In the genomic region with DNA sequence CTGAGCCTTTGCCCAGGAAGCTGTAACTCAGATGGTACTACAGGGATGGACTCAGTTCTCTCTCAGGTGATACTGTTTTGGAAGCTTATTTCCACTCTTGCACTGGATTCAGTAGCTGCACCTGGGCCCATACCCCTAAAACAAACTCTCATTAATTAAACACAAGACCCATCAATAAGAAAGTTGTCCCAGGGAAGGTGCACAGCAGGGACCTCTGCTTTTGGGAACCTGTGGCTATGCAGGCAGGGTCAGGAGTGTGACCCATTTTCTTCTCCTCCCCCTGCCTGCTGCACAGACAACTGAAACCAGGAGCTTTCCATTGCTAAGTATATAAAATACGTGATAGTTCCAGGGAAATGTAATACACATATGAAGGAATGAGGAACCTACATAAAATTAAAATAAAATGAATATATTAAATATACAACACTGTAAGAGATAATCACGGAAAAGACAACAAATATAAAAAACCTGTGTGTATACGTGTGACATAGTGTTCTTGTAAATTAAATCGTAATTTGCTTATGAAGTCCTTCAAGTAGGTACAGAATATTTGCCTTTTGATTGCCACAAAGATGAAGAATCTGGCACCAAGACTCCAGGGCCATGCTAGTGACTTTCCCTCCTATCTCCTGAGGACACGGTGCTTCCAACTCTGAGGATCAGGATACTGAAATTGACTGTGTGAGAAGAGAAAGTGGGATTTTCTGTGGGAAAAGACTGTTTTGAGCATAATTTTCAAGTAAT, we compare ENCODE assay signal across 23 cellular contexts.
DNase-seq lines count a peak whose midpoint lies in the region; ATAC-seq, FAIRE-seq and TF ChIP-seq lines count a peak whose summit lies in the region.
"Had no signal": no experiment of that assay in that cellular context is flagged by ENCODE, and none has a peak within 500 bp of the region (broad histone marks: within the 10 kb centered on the region; RNA-seq: fewer than 3 reads in every experiment).

No MANE protein-coding gene starts in this region.

- no peaks in the 10 kb centered on the region for H3K4me1 ChIP-seq in A549
- H3K4me1 ChIP-seq in HUES48 (ENCODE audit: control insufficient read depth, insufficient read depth, low read length), result no peaks in the 10 kb centered on the region
- H3K4me1 ChIP-seq: BE2C had no signal

- no peak for TF ChIP-seq CTCF in A549 (IDR thresholded peaks at IDR 0.05)
- TF ChIP-seq CTCF in type B pancreatic cell (conservative IDR thresholded peaks at IDR 0.05), result no peak

- no peak for FAIRE-seq in A549 (lab: Jason Lieb, UNC)
- FAIRE-seq: GM12892, GM18507, HepG2, HTR-8/SVneo had no signal

- no peak overlapping the region for H3K4me3 Mint-ChIP-seq in type B pancreatic cell
- H3K4me3 Mint-ChIP-seq: CD4-positive, alpha-beta T cell; HFFc6 had no signal

- H3K36me3 ChIP-seq in HUES48 (ENCODE audit: control insufficient read depth, insufficient read depth, low read length), result no peaks in the 10 kb centered on the region
- H3K36me3 ChIP-seq: BE2C had no signal

- H3K4me3 ChIP-seq in A549, result no peak overlapping the region
- 0 out of 2 replicates have a peak overlapping the region, but pooled peaks have one; percentile 1 for H3K4me3 ChIP-seq in HUES48 (ENCODE audit: low read depth, low read length)

- no peak for TF ChIP-seq RAD21 in A549 (conservative IDR thresholded peaks at IDR 0.05 in 1 of 2, IDR thresholded peaks at IDR 0.05 in 1 of 2)

- H3K9me3 ChIP-seq in A549 (peaks cover 18% of the 10 kb centered on the region; the same call in 2 of the 3 replicates), HUES48 (ENCODE audit: control insufficient read depth, insufficient read depth, low read length) (peaks cover 61% of the 10 kb centered on the region)
- H3K9me3 ChIP-seq: BE2C had no signal

- H3K27ac Mint-ChIP-seq in type B pancreatic cell, result no peak overlapping the region
- H3K27ac Mint-ChIP-seq: CD4-positive, alpha-beta T cell; HFFc6 had no signal

- H3K27me3 ChIP-seq in HUES48 (ENCODE audit: control insufficient read depth, insufficient read depth, low read length), result no peaks in the 10 kb centered on the region

- TF ChIP-seq POLR2A in A549 (IDR thresholded peaks at IDR 0.05; ENCODE audit: low read length), result no peak

- no peak for DNase-seq in A549 (ENCODE audit: low read depth in 1 of 2, low spot score in 1 of 2)
- peak; percentile 5 for DNase-seq in RPMI8226
- DNase-seq in mesenteric fat pad (ENCODE audit: low spot score), result peak; percentile 87
- no peak for DNase-seq in type B pancreatic cell (ENCODE audit: extremely low spot score, unreplicated experiment)
- DNase-seq in stimulated activated CD4-positive, alpha-beta T cell treated with anti-CD3 and anti-CD28 coated beads, Interleukin-2, amount 100 ng/mL, for 24 hours, result no peak
- DNase-seq: 8988T; ACHN; BE2C; C1 segment of cervical spinal cord; CD4-positive, alpha-beta T cell; DMS153; DMS79; GDM1; GOT3; H7; HFFc6 had no signal

- H3K36me3 Mint-ChIP-seq in type B pancreatic cell, result no peaks in the 10 kb centered on the region

- no peak overlapping the region for H3K4me2 ChIP-seq in A549

- no peaks in the 10 kb centered on the region for H3K27me3 Mint-ChIP-seq in type B pancreatic cell

- ATAC-seq in A549, result no peak
- ATAC-seq in GM21526 (IDR thresholded peaks at IDR 0.05; ENCODE audit: low FRiP score, unreplicated experiment), result no peak
- ATAC-seq: HCT116 had no signal

- H3K9me3 Mint-ChIP-seq in type B pancreatic cell, result peaks cover 4% of the 10 kb centered on the region
- H3K9me3 Mint-ChIP-seq: CD4-positive, alpha-beta T cell; HFFc6 had no signal

- no peaks in the 10 kb centered on the region for H3K4me1 Mint-ChIP-seq in type B pancreatic cell (ENCODE audit: unreplicated experiment)

- no peak overlapping the region for H3K9ac ChIP-seq in HUES48 (ENCODE audit: low read depth, low read length)

- WGBS in A549 (ENCODE audit: missing lambda C conversion rate), result 6% methylated on average over 5 of the region's 5 CpGs

- CTCF ChIA-PET in A549 (lab: Yijun Ruan, JAX), result interaction anchor here (1.2 to 1.6 kb wide), 2 partner anchors 8 to 10 kb away, joined by 3 to 4 read pairs; no protein-coding TSS in a partner anchor

- POLR2A ChIA-PET in A549 (lab: Yijun Ruan, JAX), result no interaction called here

- TF ChIP-seq EP300 in A549 (IDR thresholded peaks at IDR 0.05), result no peak

- H3K27ac ChIP-seq in A549, result no peak overlapping the region
- H3K27ac ChIP-seq in HUES48 (ENCODE audit: low read depth, low read length), result no peak overlapping the region

TF ChIP-seq in A549, 52 proteins besides CTCF, POLR2A, EP300 and RAD21:
- TF ChIP-seq EHF (CRISPR knock-in tag; IDR thresholded peaks at IDR 0.05) (no peak), NR3C1 (IDR thresholded peaks at IDR 0.05) (peak; percentile 14; the same call in 1 of the 3 replicates)

Comparison
In these comparisons a context has a peak if more than half of its experiments do, and no peak if none do; other contexts are left out.
1. DNase-seq: peak in RPMI8226 (single experiment) and mesenteric fat pad (single experiment); none in A549 (0 of 2), type B pancreatic cell (single experiment) and stimulated activated CD4-positive, alpha-beta T cell treated with anti-CD3 and anti-CD28 coated beads, Interleukin-2, amount 100 ng/mL, for 24 hours (0 of 2).